8 cellular contexts compared by ENCODE assay signal in genomic region chr4:105191621-105192210, GRCh38. TPM values are rescaled to one million over a fixed set of nuclear protein-coding genes. Genes with fewer than 3 reads are reported as not detected.
DNase-seq lines count a peak whose midpoint lies in the region; ATAC-seq and TF ChIP-seq lines count a peak whose summit lies in the region.

No MANE protein-coding gene starts in this region.

- ATAC-seq in HG02623 (IDR thresholded peaks at IDR 0.05; ENCODE audit: unreplicated experiment): peak; percentile 54

- no peaks in the 10 kb centered on the region for H3K36me3 Mint-ChIP-seq in Caco-2 (ENCODE audit: insufficient read depth, unreplicated experiment)

- intact Hi-C loops in left ventricle myocardium inferior (cut with micrococcal nuclease) (loop anchor here (10.0 kb wide), 1 partner anchor 47 kb away; the partner anchor contains the start of gene TET2), Caco-2 (cut with micrococcal nuclease; ENCODE audit: unreplicated experiment) (no loop called here)

- peak overlapping the region; percentile 53 for H3K27ac ChIP-seq in left ventricle myocardium inferior (replicated peaks)

- H3K4me3 ChIP-seq in left ventricle myocardium inferior (peak overlapping the region; percentile 13), Caco-2 (ENCODE audit: low read depth, low read length) (no peak overlapping the region)

- no peak overlapping the region for H3K27ac Mint-ChIP-seq in Caco-2 (ENCODE audit: unreplicated experiment)

- no peaks in the 10 kb centered on the region for H3K36me3 ChIP-seq in left ventricle myocardium inferior
- H3K36me3 ChIP-seq in Caco-2 (ENCODE audit: control insufficient read depth, insufficient read depth, low read length): no peaks in the 10 kb centered on the region

- no TSS peak for BruUV-seq in Caco-2 (replicated peaks; lab: Mats Ljungman, UMichigan)

- peak; percentile 63 for DNase-seq in SIG-M5 treated with dmso at 0.1 percent for 504 hours (lab: John Stamatoyannopoulos, UW; ENCODE audit: unreplicated experiment)
- no peak for DNase-seq in SIG-M5 (lab: John Stamatoyannopoulos, UW)
- peak; percentile 84 for DNase-seq in NCI-H82 treated with DMSO at 0.1 percent for 48 hours (lab: John Stamatoyannopoulos, UW; ENCODE audit: unreplicated experiment)
- no peak for DNase-seq in left ventricle myocardium inferior
- no peak for DNase-seq in NCI-H748 (lab: John Stamatoyannopoulos, UW; ENCODE audit: unreplicated experiment)
- no peak for DNase-seq in superior temporal gyrus (ENCODE audit: extremely low spot score)
- DNase-seq in Caco-2: no peak

- H3K4me1 Mint-ChIP-seq in Caco-2 (ENCODE audit: low read depth, unreplicated experiment): peaks cover 11% of the 10 kb centered on the region

- H3K27me3 ChIP-seq in left ventricle myocardium inferior (ENCODE audit: low read depth): no peaks in the 10 kb centered on the region
- H3K27me3 ChIP-seq in Caco-2 (replicated peaks; ENCODE audit: control insufficient read depth, insufficient read depth, low read length): no peaks in the 10 kb centered on the region

- H3K4me3 Mint-ChIP-seq in Caco-2 (ENCODE audit: unreplicated experiment): no peak overlapping the region

- CTCF ChIA-PET in Caco-2 (lab: Charles Lee): no interaction called here

- no peaks in the 10 kb centered on the region for H3K27me3 Mint-ChIP-seq in Caco-2 (ENCODE audit: insufficient read depth, unreplicated experiment)

- H3K4me1 ChIP-seq in left ventricle myocardium inferior (peaks cover 81% of the 10 kb centered on the region), Caco-2 (peaks cover 12% of the 10 kb centered on the region)

- POLR2A ChIA-PET in Caco-2 (lab: Charles Lee): no interaction called here

- H3K9me3 ChIP-seq in left ventricle myocardium inferior (replicated peaks) (no peaks in the 10 kb centered on the region), Caco-2 (no peaks in the 10 kb centered on the region)

- TF ChIP-seq CTCF in left ventricle myocardium inferior (IDR thresholded peaks at IDR 0.05; ENCODE audit: borderline replicate concordance) (no peak), Caco-2 (IDR thresholded peaks at IDR 0.05; ENCODE audit: insufficient read depth in 1 of 2, low read depth in 1 of 2, low read length in 1 of 2, severe bottlenecking in 1 of 2, unreplicated experiment in 1 of 2) (no peak)

- H3K9me3 Mint-ChIP-seq in Caco-2 (ENCODE audit: unreplicated experiment): no peaks in the 10 kb centered on the region

RNA-seq across cellular contexts. Expression of gene TET2, which starts 45.0 kb away (rescaled TPM):
- 11.9 TPM for total RNA-seq in left ventricle myocardium inferior
- total RNA-seq in Caco-2 (2022): 14.8 and 17.7 TPM in 2 replicates

Comparison
In these comparisons a context has a peak if more than half of its experiments do, and no peak if none do; other contexts are left out.
1. DNase-seq: peak in SIG-M5 treated with dmso at 0.1 percent for 504 hours (single experiment) and NCI-H82 treated with DMSO at 0.1 percent for 48 hours (single experiment); none in SIG-M5 (single experiment), left ventricle myocardium inferior (single experiment), NCI-H748 (single experiment), superior temporal gyrus (single experiment) and Caco-2 (0 of 2).